Comparison of ENCODE assay signal across 10 cellular contexts in genomic region chr9:132546148-132547051, GRCh38. TPM values are rescaled to one million over a fixed set of nuclear protein-coding genes. Genes with fewer than 3 reads are reported as not detected.
DNase-seq lines count a peak whose midpoint lies in the region; ATAC-seq and TF ChIP-seq lines count a peak whose summit lies in the region.
"Had no signal": no experiment of that assay in that cellular context is flagged by ENCODE, and none has a peak within 500 bp of the region (broad histone marks: within the 10 kb centered on the region; RNA-seq: fewer than 3 reads in every experiment).

No MANE protein-coding gene starts in this region.

- 5% methylated on average over 4 of the region's 27 CpGs; no CpG with 5 or more reads in 1 of the 2 donors for WGBS in gastroesophageal sphincter (ENCODE audit: low coverage in 1 of 2), 2 donors

- H3K27ac ChIP-seq in HCT116 (ENCODE audit: low read depth, low read length) (no peak overlapping the region; the same call in 1 of the 2 replicates), colonic mucosa (no peak overlapping the region), gastroesophageal sphincter (no peak overlapping the region)

- RAD21 ChIA-PET in HCT116 (lab: Charles Lee; ENCODE audit: low non-redundant PET in 1 of 2, low total read pairs in 2 of 2, uncharacterized antibody in 2 of 2, unreplicated experiment in 2 of 2), result no interaction called here

- peak; percentile 67 for ATAC-seq in HCT116
- no peak for ATAC-seq in HG02798 (IDR thresholded peaks at IDR 0.05; ENCODE audit: poor library complexity, unreplicated experiment)
- ATAC-seq in gastroesophageal sphincter, result no peak

- no peak overlapping the region for H2AFZ ChIP-seq in HCT116 (ENCODE audit: low read depth, low read length, poor library complexity, severe bottlenecking)

- peak in 2 of 3 experiments; percentile 47 to 49; a peak in 4 of 6 replicates for TF ChIP-seq CTCF in HCT116 (IDR thresholded peaks at IDR 0.05 in 2 of 3, conservative IDR thresholded peaks at IDR 0.05 in 1 of 3; ENCODE audit: borderline replicate concordance in 1 of 3, insufficient read depth in 1 of 3, low read depth in 2 of 3, low read length in 2 of 3)
- peak; percentile 27 for TF ChIP-seq CTCF in foreskin fibroblast (IDR thresholded peaks at IDR 0.05; ENCODE audit: low read depth, low read length)
- TF ChIP-seq CTCF in colonic mucosa (IDR thresholded peaks at IDR 0.05), result no peak
- peak in 2 of 4 experiments; percentile 9 to 23 for TF ChIP-seq CTCF in gastroesophageal sphincter (IDR thresholded peaks at IDR 0.05)

- no TSS peak for BruUV-seq in HCT116 (replicated peaks; lab: Mats Ljungman, UMichigan)

- no peak for TF ChIP-seq RAD21 in HCT116 (IDR thresholded peaks at IDR 0.05; ENCODE audit: low read depth)

- POLR2A ChIA-PET in HCT116 (lab: Charles Lee), result no interaction called here

- intact Hi-C loops in HCT116 (cut with micrococcal nuclease) (no loop called here), posterior vena cava (cut with DNase I) (no loop called here), colonic mucosa (cut with DNase I) (no loop called here)

- DNase-seq in HCT116 (ENCODE audit: low read depth, low spot score), result no peak
- peak; percentile 39 for DNase-seq in NCI-H774 (lab: John Stamatoyannopoulos, UW)
- DNase-seq in foreskin fibroblast, result peak in 1 of 2 donors; percentile 32
- peak; percentile 60 for DNase-seq in posterior vena cava (ENCODE audit: low spot score)
- no peak for DNase-seq in colonic mucosa
- no peak for DNase-seq in stimulated activated CD4-positive, alpha-beta T cell treated with anti-CD3 and anti-CD28 coated beads, Interleukin-2, amount 100 ng/mL, for 24 hours
- DNase-seq: activated B cell treated with CpG ODN at 0.5 μM for 24 hours had no signal

- H3K27me3 ChIP-seq in HCT116 (ENCODE audit: insufficient read depth, low read length) (no peaks in the 10 kb centered on the region), colonic mucosa (no peaks in the 10 kb centered on the region), gastroesophageal sphincter (peaks cover 78% of the 10 kb centered on the region)

- no peaks in the 10 kb centered on the region for H3K9me2 ChIP-seq in HCT116 (ENCODE audit: insufficient read depth)

- H3K4me3 ChIP-seq in HCT116 (replicated peaks in 1 of 2; ENCODE audit: low read depth in 1 of 2, low read length in 2 of 2), result no peak overlapping the region
- H3K4me3 ChIP-seq in foreskin fibroblast (ENCODE audit: low read depth in 1 of 2, low read length in 2 of 2), result no peak overlapping the region
- no peak overlapping the region for H3K4me3 ChIP-seq in colonic mucosa
- H3K4me3 ChIP-seq in gastroesophageal sphincter, result peak overlapping the region in 1 of 2 donors; percentile 7

- peak overlapping the region; percentile 54 for H3K4me2 ChIP-seq in HCT116 (ENCODE audit: low read length)

- H3K9ac ChIP-seq in HCT116 (ENCODE audit: low read length) (no peak overlapping the region), colonic mucosa (ENCODE audit: low read depth in 2 of 2, low read length in 2 of 2) (no peak overlapping the region)

- no peaks in the 10 kb centered on the region for H3K36me3 ChIP-seq in HCT116 (ENCODE audit: control insufficient read depth in 1 of 2, insufficient read depth in 2 of 2, low read length in 2 of 2)
- no peaks in the 10 kb centered on the region for H3K36me3 ChIP-seq in colonic mucosa
- H3K36me3 ChIP-seq in gastroesophageal sphincter, result no peaks in the 10 kb centered on the region

- no peak for TF ChIP-seq EP300 in gastroesophageal sphincter (IDR thresholded peaks at IDR 0.05)

- H3K9me3 ChIP-seq in HCT116 (ENCODE audit: control insufficient read depth in 1 of 2, insufficient read depth in 1 of 2, low read depth in 1 of 2, low read length in 2 of 2), result no peaks in the 10 kb centered on the region
- no peaks in the 10 kb centered on the region for H3K9me3 ChIP-seq in colonic mucosa
- H3K9me3 ChIP-seq in gastroesophageal sphincter, result no peaks in the 10 kb centered on the region

- no peaks in the 10 kb centered on the region for H4K20me1 ChIP-seq in HCT116 (ENCODE audit: insufficient read depth)

- H3K4me1 ChIP-seq in HCT116 (ENCODE audit: control insufficient read depth in 1 of 2, insufficient read depth in 2 of 2, low read length in 2 of 2) (peaks cover 4 to 27% of the 10 kb centered on the region in 2 experiments; a peak in 3 of 4 replicates), colonic mucosa (peaks cover 3% of the 10 kb centered on the region), gastroesophageal sphincter (peaks cover 0 to 10% (median 0%) of the 10 kb centered on the region in 3 donors)

- no peaks in the 10 kb centered on the region for H3K79me2 ChIP-seq in HCT116 (ENCODE audit: insufficient read depth, low read length)

- CTCF ChIA-PET in HCT116 (lab: Charles Lee), result no interaction called here

- TF ChIP-seq POLR2A in HCT116 (IDR thresholded peaks at IDR 0.05; ENCODE audit: borderline replicate concordance, extremely low read depth, insufficient read depth, insufficient read length), result no peak
- no peak for TF ChIP-seq POLR2A in gastroesophageal sphincter (IDR thresholded peaks at IDR 0.05)

TF ChIP-seq in HCT116, 20 proteins besides CTCF, POLR2A, EP300 and RAD21:
- TF ChIP-seq POLR2AphosphoS5 (IDR thresholded peaks at IDR 0.05; ENCODE audit: low read depth, low read length), result no peak
- no peak for TF ChIP-seq ZNF274 (IDR thresholded peaks at IDR 0.05; ENCODE audit: low read depth, low read length)
- no peak for TF ChIP-seq SP1 (IDR thresholded peaks at IDR 0.05; ENCODE audit: low read depth)
- TF ChIP-seq MAX (IDR thresholded peaks at IDR 0.05), result no peak
- no peak for TF ChIP-seq FOSL1 (IDR thresholded peaks at IDR 0.05; ENCODE audit: low read depth)
- no peak for TF ChIP-seq EZH2phosphoT487 (IDR thresholded peaks at IDR 0.05; ENCODE audit: borderline replicate concordance)
- TF ChIP-seq ZFX (IDR thresholded peaks at IDR 0.05), result no peak
- no peak for TF ChIP-seq EZH2 (IDR thresholded peaks at IDR 0.05)
- no peak for TF ChIP-seq REST (IDR thresholded peaks at IDR 0.05; ENCODE audit: low read depth)
- no peak for TF ChIP-seq CEBPB (IDR thresholded peaks at IDR 0.05; ENCODE audit: low read depth)
- TF ChIP-seq SRF (IDR thresholded peaks at IDR 0.05; ENCODE audit: low read depth), result no peak
- no peak for TF ChIP-seq EGR1 (IDR thresholded peaks at IDR 0.05; ENCODE audit: low read depth)
- no peak for TF ChIP-seq ZBTB33 (IDR thresholded peaks at IDR 0.05; ENCODE audit: extremely low read depth, insufficient replicate concordance, low read length)
- no peak for TF ChIP-seq YY1 (IDR thresholded peaks at IDR 0.05; ENCODE audit: extremely low read depth, insufficient replicate concordance, low read depth, low read length)
- TF ChIP-seq JUND (IDR thresholded peaks at IDR 0.05), result no peak
- TF ChIP-seq ELF1 (IDR thresholded peaks at IDR 0.05; ENCODE audit: borderline replicate concordance, low read depth), result no peak

RNA-seq across cellular contexts. Expression of gene BARHL1, which starts 36.0 kb away (rescaled TPM):
- total RNA-seq in HCT116 (2021; ENCODE audit: unreplicated experiment) (not detected), posterior vena cava (not detected), colonic mucosa (not detected), gastroesophageal sphincter (not detected)
- not detected in 2 replicates for polyA plus RNA-seq in HCT116 (2012)
- total RNA-seq: activated B cell treated with CpG ODN at 0.5 μM for 24 hours, skeletal muscle tissue had no signal

Comparison
In these comparisons a context has a peak if more than half of its experiments do, and no peak if none do; other contexts are left out.
1. DNase-seq: peak in NCI-H774 (single experiment) and posterior vena cava (single experiment); none in HCT116 (single experiment), colonic mucosa (single experiment) and stimulated activated CD4-positive, alpha-beta T cell treated with anti-CD3 and anti-CD28 coated beads, Interleukin-2, amount 100 ng/mL, for 24 hours (0 of 2).